Comparison of ENCODE assay signal across 1 cellular context in genomic region chr5:149374303-149374702, GRCh38.
TF ChIP-seq lines count a peak whose summit lies in the region.

No MANE protein-coding gene starts in this region.

TF ChIP-seq in H1, 55 proteins besides CTCF, POLR2A, EP300 and RAD21:
- TF ChIP-seq TAF7 (optimal IDR thresholded peaks at IDR 0.05; ENCODE audit: borderline replicate concordance, low read depth, low read length) (no peak), SRF (IDR thresholded peaks at IDR 0.05; ENCODE audit: low read depth, low read length) (no peak)
